In the genomic region with DNA sequence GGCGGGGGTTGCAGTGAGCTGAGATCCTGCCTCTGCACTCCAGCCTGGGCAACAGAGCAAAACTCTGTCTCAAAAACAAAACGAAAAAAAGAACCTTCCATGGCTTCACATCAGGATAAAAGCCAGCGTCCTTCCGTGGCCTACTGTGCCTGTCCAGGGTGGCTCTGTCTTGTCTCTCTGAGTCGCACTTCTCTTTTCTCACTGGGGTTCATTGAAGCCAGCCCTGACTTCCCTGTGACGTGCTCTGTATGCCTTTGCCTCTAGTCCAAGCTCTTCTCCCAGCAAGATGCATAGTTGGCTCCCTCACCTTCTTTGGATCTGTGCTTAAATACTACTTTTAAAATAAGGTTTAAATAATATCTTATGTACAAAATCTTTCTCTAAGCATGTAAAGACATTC, we compare ENCODE assay signal across 1 cellular context.
TF ChIP-seq lines count a peak whose summit lies in the region.

No MANE protein-coding gene starts in this region.

TF ChIP-seq in A549, 52 proteins besides CTCF, POLR2A, EP300 and RAD21 (continued from another document):
- no peak for TF ChIP-seq FOSL2 (IDR thresholded peaks at IDR 0.05)
- no peak for TF ChIP-seq FOSL2 (CRISPR knock-in tag; IDR thresholded peaks at IDR 0.05)
- no peak for TF ChIP-seq HOXB5 (CRISPR knock-in tag; IDR thresholded peaks at IDR 0.05)
- no peak for TF ChIP-seq POLR2AphosphoS2 (conservative IDR thresholded peaks at IDR 0.05; ENCODE audit: low read length)
- no peak for TF ChIP-seq MAFK (IDR thresholded peaks at IDR 0.05; ENCODE audit: partially characterized antibody)
- no peak for TF ChIP-seq RFX5 (IDR thresholded peaks at IDR 0.05)
- TF ChIP-seq ESRRA (IDR thresholded peaks at IDR 0.05; ENCODE audit: borderline replicate concordance, low read length), result no peak
- TF ChIP-seq MYC (IDR thresholded peaks at IDR 0.05; ENCODE audit: borderline replicate concordance, low read length), result no peak
- no peak for TF ChIP-seq SMC3 (IDR thresholded peaks at IDR 0.05)
- TF ChIP-seq, protein P1, sequence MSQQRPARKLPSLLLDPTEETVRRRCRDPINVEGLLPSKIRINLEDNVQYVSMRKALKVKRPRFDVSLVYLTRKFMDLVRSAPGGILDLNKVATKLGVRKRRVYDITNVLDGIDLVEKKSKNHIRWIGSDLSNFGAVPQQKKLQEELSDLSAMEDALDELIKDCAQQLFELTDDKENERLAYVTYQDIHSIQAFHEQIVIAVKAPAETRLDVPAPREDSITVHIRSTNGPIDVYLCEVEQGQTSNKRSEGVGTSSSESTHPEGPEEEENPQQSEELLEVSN (IDR thresholded peaks at IDR 0.05; ENCODE audit: borderline replicate concordance, low read depth), result no peak
- TF ChIP-seq GATA3 (IDR thresholded peaks at IDR 0.05; ENCODE audit: borderline replicate concordance), result no peak
